ENCODE assay signal across 9 cellular contexts in the genomic region with DNA sequence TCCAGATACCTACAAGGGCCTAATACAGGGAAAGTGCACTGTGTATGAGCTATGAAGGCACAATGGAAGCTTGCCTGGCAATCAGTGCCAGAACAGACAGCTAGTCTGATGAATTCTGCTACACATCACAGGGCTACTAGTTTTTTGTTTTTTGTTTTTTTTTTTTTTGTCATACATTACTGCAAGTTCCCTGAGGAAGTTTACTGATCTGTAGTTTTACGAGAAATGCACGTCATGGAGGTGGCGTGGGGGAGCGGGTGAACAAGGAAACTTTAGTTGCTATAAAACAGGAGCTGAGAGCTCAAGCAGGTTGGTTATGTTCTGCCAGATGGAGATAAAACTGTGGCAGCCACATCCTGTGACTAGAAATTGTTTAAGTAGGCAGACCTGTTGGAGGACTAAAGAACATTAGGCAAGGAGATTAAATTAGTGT. TPM values are rescaled to one million over a fixed set of nuclear protein-coding genes. Genes with fewer than 3 reads are reported as not detected.
DNase-seq lines count a peak whose midpoint lies in the region; ATAC-seq, FAIRE-seq and TF ChIP-seq lines count a peak whose summit lies in the region.
"Had no signal": no experiment of that assay in that cellular context is flagged by ENCODE, and none has a peak within 500 bp of the region (broad histone marks: within the 10 kb centered on the region; RNA-seq: fewer than 3 reads in every experiment).

No MANE protein-coding gene starts in this region.

- POLR2A ChIA-PET in activated B cell treated with CpG ODN at 0.5 μM for 24 hours (lab: Charles Lee) = interaction anchor here (0.6 to 4.3 kb wide), 16 partner anchors 8 to 498 kb away, joined by 3 to 30 read pairs (median 7); a partner anchor contains a TSS

- H3K36me3 Mint-ChIP-seq in activated B cell treated with CpG ODN at 0.5 μM for 24 hours (ENCODE audit: low read depth) (peaks cover 42% of the 10 kb centered on the region), endothelial cell (ENCODE audit: low read depth, unreplicated experiment) (no peaks in the 10 kb centered on the region)

- CTCF ChIA-PET in activated B cell treated with CpG ODN at 0.5 μM for 24 hours (lab: Charles Lee) = interaction anchor here (0.7 kb wide), 1 partner anchor 39 kb away, joined by 3 read pairs; no protein-coding TSS in a partner anchor

- H3K4me3 Mint-ChIP-seq in activated B cell treated with CpG ODN at 0.5 μM for 24 hours = peak overlapping the region; percentile 69
- no peak overlapping the region for H3K4me3 Mint-ChIP-seq in endothelial cell (ENCODE audit: unreplicated experiment)

- peak; percentile 61 for FAIRE-seq in D721Med (lab: Jason Lieb, UNC)
- FAIRE-seq: bronchial epithelial cell had no signal

- H3K27me3 Mint-ChIP-seq in activated B cell treated with CpG ODN at 0.5 μM for 24 hours (no peaks in the 10 kb centered on the region), endothelial cell (ENCODE audit: unreplicated experiment) (peaks cover 2% of the 10 kb centered on the region)

- H3K9me3 Mint-ChIP-seq in activated B cell treated with CpG ODN at 0.5 μM for 24 hours (no peaks in the 10 kb centered on the region), endothelial cell (ENCODE audit: unreplicated experiment) (no peaks in the 10 kb centered on the region)

- H3K4me1 Mint-ChIP-seq in activated B cell treated with CpG ODN at 0.5 μM for 24 hours (peaks cover 81% of the 10 kb centered on the region), endothelial cell (ENCODE audit: unreplicated experiment) (peaks cover 8% of the 10 kb centered on the region)

- intact Hi-C loops in activated B cell treated with CpG ODN at 0.5 μM for 24 hours (cut with micrococcal nuclease) = loop anchor here (1.0 kb wide), 3 partner anchors 11 to 25 kb away; no protein-coding TSS in a partner anchor

- H3K27ac Mint-ChIP-seq in activated B cell treated with CpG ODN at 0.5 μM for 24 hours (peak overlapping the region; percentile 92), endothelial cell (ENCODE audit: unreplicated experiment) (peak overlapping the region; percentile 59)

- peak; percentile 29 for ATAC-seq in HG03139 (IDR thresholded peaks at IDR 0.05; ENCODE audit: unreplicated experiment)
- ATAC-seq in activated B cell treated with CpG ODN at 0.5 μM for 24 hours (ENCODE audit: low read depth) = peak; percentile 45

- TF ChIP-seq CTCF in D721Med (IDR thresholded peaks at IDR 0.05; ENCODE audit: insufficient read depth, missing control alignments) = no peak
- TF ChIP-seq CTCF in activated B cell treated with CpG ODN at 0.5 μM for 24 hours (IDR thresholded peaks at IDR 0.05) = no peak
- TF ChIP-seq CTCF in endothelial cell (IDR thresholded peaks at IDR 0.05; ENCODE audit: unreplicated experiment) = no peak

- DNase-seq in D721Med (ENCODE audit: insufficient read length, low spot score) (no peak), activated B cell treated with CpG ODN at 0.5 μM for 24 hours (no peak), endothelial cell (ENCODE audit: low spot score) (no peak), NCI-H146 treated with DMSO at 0.1 percent for 48 hours (lab: John Stamatoyannopoulos, UW; ENCODE audit: unreplicated experiment) (no peak), NCI-H774 (lab: John Stamatoyannopoulos, UW) (no peak), NCI-H345 (lab: John Stamatoyannopoulos, UW) (no peak)
- DNase-seq in stimulated activated CD4-positive, alpha-beta T cell treated with anti-CD3 and anti-CD28 coated beads, TNF-alpha, amount 100 ng/mL, for 1 hour (ENCODE audit: low read depth in 3 of 3, low spot score in 1 of 3) = peak in 2 of 3 donors; percentile 55 to 61

RNA-seq across cellular contexts. Expression of a gene that starts 17.7 kb away (rescaled TPM):
- total RNA-seq in activated B cell treated with CpG ODN at 0.5 μM for 24 hours = 426 and 506 TPM in 2 replicates
- total RNA-seq in endothelial cell (ENCODE audit: unreplicated experiment) = not detected
- total RNA-seq: bronchial epithelial cell had no signal

Comparison
In these comparisons a context has a peak if more than half of its experiments do, and no peak if none do; other contexts are left out.
1. DNase-seq: peak in stimulated activated CD4-positive, alpha-beta T cell treated with anti-CD3 and anti-CD28 coated beads, TNF-alpha, amount 100 ng/mL, for 1 hour (2 of 3); none in D721Med (single experiment), activated B cell treated with CpG ODN at 0.5 μM for 24 hours (single experiment), endothelial cell (single experiment), NCI-H146 treated with DMSO at 0.1 percent for 48 hours (single experiment), NCI-H774 (single experiment) and NCI-H345 (single experiment).
2. RNA of a gene that starts 17.7 kb away (total RNA-seq): 426 to 506 TPM in activated B cell treated with CpG ODN at 0.5 μM for 24 hours; not detected in endothelial cell (single experiment); every median in the first group is over 100 times any median in the second.